ENCODE assay signal across 9 cellular contexts in the genomic region with DNA sequence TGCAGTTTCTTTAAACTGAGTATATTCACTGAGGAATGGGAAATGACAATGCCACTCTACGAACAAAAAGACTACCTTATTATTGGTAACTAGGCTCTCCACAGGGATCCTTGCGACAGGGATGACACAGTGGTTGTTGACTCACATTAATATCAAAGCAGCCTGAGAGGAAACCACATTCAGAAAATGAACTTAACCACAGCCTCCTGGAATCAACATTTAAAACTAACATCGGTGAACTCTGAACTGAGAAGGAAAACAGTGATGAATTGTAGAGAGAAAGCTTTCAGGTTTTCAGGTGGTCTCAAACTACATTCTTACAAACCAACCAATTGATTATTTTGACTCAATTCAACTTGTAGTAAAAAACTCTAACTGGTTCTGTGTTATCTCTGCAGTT.
A peak's percentile ranks its signal among the peaks of the same experiment; 100 is the strongest.
DNase-seq lines count a peak whose midpoint lies in the region; ATAC-seq lines count a peak whose summit lies in the region.
"Had no signal": no experiment of that assay in that cellular context is flagged by ENCODE, and none has a peak within 500 bp of the region (broad histone marks: within the 10 kb centered on the region; RNA-seq: fewer than 3 reads in every experiment).

No MANE protein-coding gene starts in this region.

- H4K12ac ChIP-seq in trophoblast cell (ENCODE audit: low read depth, low read length): no peak overlapping the region

- H3K27ac ChIP-seq in trophoblast cell (ENCODE audit: low read depth, low read length): peak overlapping the region; percentile 66
- H3K27ac ChIP-seq: cardiac muscle cell had no signal

- H3K27me3 ChIP-seq in trophoblast cell (ENCODE audit: insufficient read depth, low read length): no peaks in the 10 kb centered on the region
- H3K27me3 ChIP-seq: cardiac muscle cell had no signal

- H3K23ac ChIP-seq in trophoblast cell (ENCODE audit: low read length): no peak overlapping the region

- DNase-seq in A172 (ENCODE audit: low spot score) (peak; percentile 45), NCI-H2227 (lab: John Stamatoyannopoulos, UW; ENCODE audit: unreplicated experiment) (peak; percentile 53), astrocyte of the hippocampus (ENCODE audit: low read depth, low spot score) (peak; percentile 70), trophoblast cell (peak in 1 of 2 donors; percentile 31), NCI-H774 (lab: John Stamatoyannopoulos, UW) (no peak), OCI-M2 (lab: John Stamatoyannopoulos, UW; ENCODE audit: unreplicated experiment) (no peak), middle frontal gyrus (ENCODE audit: extremely low spot score, low spot score) (no peak)

- peaks cover 1% of the 10 kb centered on the region for H3K9me3 ChIP-seq in trophoblast cell (ENCODE audit: insufficient read depth, low read depth, low read length)

- H3K4me3 ChIP-seq in trophoblast cell (ENCODE audit: low read depth, low read length): no peak overlapping the region
- H3K4me3 ChIP-seq: cardiac muscle cell had no signal

- H3K4me1 ChIP-seq in trophoblast cell (ENCODE audit: control insufficient read depth in 1 of 2, insufficient read depth in 2 of 2, low read length in 2 of 2): peaks cover 9 to 17% of the 10 kb centered on the region in 2 experiments

- H2AFZ ChIP-seq in trophoblast cell (ENCODE audit: insufficient read depth, low read length, poor library complexity): no peak overlapping the region

- no CpG with 5 or more reads among the region's 3 CpGs for WGBS in trophoblast cell (ENCODE audit: extremely low coverage, insufficient coverage, insufficient read length)

- H3K4ac ChIP-seq in trophoblast cell (ENCODE audit: low read depth, low read length): no peak overlapping the region

- no peak overlapping the region for H2AK5ac ChIP-seq in trophoblast cell (ENCODE audit: low read length)

- no peaks in the 10 kb centered on the region for H3K36me3 ChIP-seq in trophoblast cell (ENCODE audit: control insufficient read depth in 1 of 2, insufficient read depth in 2 of 2, low read length in 2 of 2)
- H3K36me3 ChIP-seq: cardiac muscle cell had no signal

- H3K79me1 ChIP-seq in trophoblast cell (ENCODE audit: low read length): peaks cover 9% of the 10 kb centered on the region

- H2BK120ac ChIP-seq in trophoblast cell (ENCODE audit: insufficient read depth, low read length, poor library complexity): no peak overlapping the region

- H4K8ac ChIP-seq in trophoblast cell (ENCODE audit: low read depth, low read length): no peak overlapping the region

- H2BK12ac ChIP-seq in trophoblast cell (ENCODE audit: low read length): no peak overlapping the region

- ATAC-seq in GM18868 (IDR thresholded peaks at IDR 0.05; ENCODE audit: unreplicated experiment): peak; percentile 33

- H3K9ac ChIP-seq in trophoblast cell (ENCODE audit: low read length): no peak overlapping the region

- peaks cover 2% of the 10 kb centered on the region for H3K79me2 ChIP-seq in trophoblast cell (ENCODE audit: control insufficient read depth, insufficient read depth, low read length, poor library complexity)

- no peak overlapping the region for H3K4me2 ChIP-seq in trophoblast cell (ENCODE audit: low read length)

- no peak overlapping the region for H2BK5ac ChIP-seq in trophoblast cell (ENCODE audit: low read depth, low read length, poor library complexity)

- H3K14ac ChIP-seq in trophoblast cell (ENCODE audit: low read length): no peak overlapping the region

- no peak overlapping the region for H3K18ac ChIP-seq in trophoblast cell (ENCODE audit: low read length)

- H4K91ac ChIP-seq in trophoblast cell (ENCODE audit: low read depth, low read length): no peak overlapping the region

Comparison
In these comparisons a context has a peak if more than half of its experiments do, and no peak if none do; other contexts are left out.
1. DNase-seq: peak in A172 (single experiment), NCI-H2227 (single experiment) and astrocyte of the hippocampus (single experiment); none in NCI-H774 (single experiment), OCI-M2 (single experiment) and middle frontal gyrus (single experiment).